ENCODE assay signal across 8 cellular contexts in the genomic region with DNA sequence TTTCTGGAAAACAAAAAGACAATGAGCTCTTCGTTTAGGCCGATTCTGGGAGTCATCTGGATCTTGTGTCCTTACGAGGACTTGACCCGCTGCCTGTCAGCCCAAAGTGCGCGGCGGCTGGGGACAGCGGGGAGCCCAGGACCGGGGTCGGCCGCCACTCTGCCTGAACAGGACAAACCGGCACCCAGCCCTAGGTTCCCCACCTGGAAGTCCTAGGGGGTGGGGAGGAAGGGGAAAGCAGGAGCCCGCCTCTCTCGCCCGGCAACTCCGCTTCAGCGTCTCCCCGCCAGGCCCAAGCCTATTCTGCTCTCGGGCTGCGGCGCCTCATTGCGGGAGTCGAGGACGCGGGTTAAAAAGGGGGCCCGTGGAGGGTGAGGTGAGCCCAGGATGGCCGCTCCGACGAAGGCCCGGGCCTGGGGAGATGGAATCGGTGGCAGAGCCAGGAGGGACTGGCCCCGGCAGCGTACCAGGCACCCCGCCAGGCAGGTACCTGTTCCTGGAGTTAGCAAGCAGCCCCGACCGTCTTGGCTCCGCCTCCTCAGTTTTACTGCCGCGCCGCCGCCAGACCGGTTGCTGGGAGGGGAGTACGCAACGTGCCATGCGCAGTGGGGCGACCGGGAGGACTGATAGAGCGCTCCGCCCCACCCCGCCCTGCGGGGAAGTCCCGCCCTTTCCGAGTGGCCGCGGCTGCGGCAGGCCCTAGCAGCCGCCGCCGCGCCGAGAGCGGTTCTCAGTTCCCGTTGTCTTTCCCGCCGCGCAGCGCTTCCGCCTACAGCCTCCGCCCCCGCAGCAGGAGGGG. TPM values are rescaled to one million over a fixed set of nuclear protein-coding genes. Genes with fewer than 3 reads are reported as not detected.
DNase-seq lines count a peak whose midpoint lies in the region; ATAC-seq and TF ChIP-seq lines count a peak whose summit lies in the region.

A gene with protein sequence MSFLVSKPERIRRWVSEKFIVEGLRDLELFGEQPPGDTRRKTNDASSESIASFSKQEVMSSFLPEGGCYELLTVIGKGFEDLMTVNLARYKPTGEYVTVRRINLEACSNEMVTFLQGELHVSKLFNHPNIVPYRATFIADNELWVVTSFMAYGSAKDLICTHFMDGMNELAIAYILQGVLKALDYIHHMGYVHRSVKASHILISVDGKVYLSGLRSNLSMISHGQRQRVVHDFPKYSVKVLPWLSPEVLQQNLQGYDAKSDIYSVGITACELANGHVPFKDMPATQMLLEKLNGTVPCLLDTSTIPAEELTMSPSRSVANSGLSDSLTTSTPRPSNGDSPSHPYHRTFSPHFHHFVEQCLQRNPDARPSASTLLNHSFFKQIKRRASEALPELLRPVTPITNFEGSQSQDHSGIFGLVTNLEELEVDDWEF (minus strand): TSS at position 549 of the 799 bp plus-strand sequence. CDS start 13,430 bp downstream, outside the sequence.

- H3K36me3 ChIP-seq in Panc1 (ENCODE audit: control insufficient read depth, insufficient read depth, low read length), result peaks cover 14% of the 10 kb centered on the region
- H3K36me3 ChIP-seq in esophagus muscularis mucosa, result peaks cover under 1 to 22% (median 11%) of the 10 kb centered on the region in 4 donors

- TF ChIP-seq CTCF in Panc1 (IDR thresholded peaks at IDR 0.05) (no peak), esophagus muscularis mucosa (IDR thresholded peaks at IDR 0.05) (no peak)

- no peak for TF ChIP-seq EP300 in esophagus muscularis mucosa (IDR thresholded peaks at IDR 0.05)

- POLR2A ChIA-PET in Panc1 (lab: Charles Lee), result interaction anchor here (0.6 kb wide), 1 partner anchor 27 kb away, joined by 3 read pairs; no protein-coding TSS in a partner anchor

- H3K27ac ChIP-seq in Panc1 (ENCODE audit: low read length) (peak within 1 kb of the TSS; percentile 97), esophagus muscularis mucosa (replicated peaks in 1 of 4) (peak within 1 kb of the TSS; percentile 90 to 99 (median 94))

- intact Hi-C loops in Panc1 (cut with micrococcal nuclease; ENCODE audit: unreplicated experiment) (no loop called here), esophagus muscularis mucosa (cut with DNase I) (loop anchor here (5.0 kb wide), 1 partner anchor 36 kb away; no protein-coding TSS in a partner anchor)

- CTCF ChIA-PET in Panc1 (lab: Charles Lee), result interaction anchor here (0.6 kb wide), 1 partner anchor 310 kb away, joined by 3 read pairs; no protein-coding TSS in a partner anchor

- ATAC-seq in GM21723 (IDR thresholded peaks at IDR 0.05; ENCODE audit: unreplicated experiment) (peak; percentile 84), Panc1 (peak; percentile 94)

- H3K4me1 ChIP-seq in Panc1 (ENCODE audit: control insufficient read depth, insufficient read depth, low read length) (peaks cover 7% of the 10 kb centered on the region; the same call in 1 of the 2 replicates), esophagus muscularis mucosa (peaks cover 15 to 29% (median 18%) of the 10 kb centered on the region in 4 donors)

- H3K27me3 ChIP-seq in Panc1 (ENCODE audit: control insufficient read depth, insufficient read depth, low read length), result no peaks in the 10 kb centered on the region
- H3K27me3 ChIP-seq in esophagus muscularis mucosa, result no peaks in the 10 kb centered on the region

- under 1% methylated on average over 19 of the region's 70 CpGs for WGBS in esophagus muscularis mucosa

- no TSS peak for BruUV-seq in Panc1 (replicated peaks; lab: Mats Ljungman, UMichigan)

- in situ Hi-C loops in Panc1 (cut with HindIII; ENCODE audit: low pct_unique_long_range_greater_than_20kb, low sequenced_read_pairs), result no loop called here

- H3K4me3 ChIP-seq in Panc1 (ENCODE audit: low read depth in 2 of 2, low read length in 2 of 2), result peak within 1 kb of the TSS; percentile 90
- H3K4me3 ChIP-seq in esophagus muscularis mucosa, result peak within 1 kb of the TSS; percentile 75 to 91 (median 88)

- H3K9me3 ChIP-seq in Panc1 (ENCODE audit: control insufficient read depth, insufficient read depth, low read depth, low read length), result no peaks in the 10 kb centered on the region
- H3K9me3 ChIP-seq in esophagus muscularis mucosa, result no peaks in the 10 kb centered on the region

- peak; percentile 36 for TF ChIP-seq POLR2A in esophagus muscularis mucosa (IDR thresholded peaks at IDR 0.05; ENCODE audit: low read depth)

- DNase-seq in DMS53 (lab: John Stamatoyannopoulos, UW) (peak; percentile 98), KG1 (lab: John Stamatoyannopoulos, UW) (peak; percentile 96), Panc1 (ENCODE audit: low read depth, low spot score) (peak; percentile 78), esophagus muscularis mucosa (ENCODE audit: extremely low spot score) (peak; percentile 99), myocyte (ENCODE audit: low read depth) (peak; percentile 97)
- DNase-seq in activated T-cell treated with anti-CD3 and anti-CD28 coated beads, Interleukin-2, amount 50 U/mL, for 48 hours, result peak; percentile 98 to 99
- DNase-seq in stimulated activated CD8-positive, alpha-beta memory T cell treated with anti-CD3 and anti-CD28 coated beads, Interleukin-7, amount 100 ng/mL, for 48 hours (ENCODE audit: extremely low read depth in 1 of 2, low read depth in 1 of 2), result peak; percentile 98 to 100

RNA-seq across cellular contexts. Expression of the gene that starts here (rescaled TPM):
- total RNA-seq in Panc1 (2021; ENCODE audit: unreplicated experiment), result 26.0 TPM
- polyA plus RNA-seq in Panc1 (2012; ENCODE audit: insufficient read length), result 23.7 TPM
- 10 to 100 TPM; 18.2 to 20.5 (median 20.1) TPM for total RNA-seq in esophagus muscularis mucosa
- 14.2 and 16.3 TPM in 2 replicates for total RNA-seq in myocyte
- 27.9 TPM for polyA plus RNA-seq in myocyte (2012)

Comparison
In these comparisons a context has a peak if more than half of its experiments do, and no peak if none do; other contexts are left out.
1. Peak in every context shown above with its lines: DNase-seq, ATAC-seq, H3K4me3 ChIP-seq and H3K27ac ChIP-seq.